In genomic region chr3:15630646-15631350, GRCh38 we compare ENCODE assay signal across 2 cellular contexts.
TF ChIP-seq lines count a peak whose summit lies in the region.

No MANE protein-coding gene starts in this region.

TF ChIP-seq in K562, 482 proteins besides CTCF, POLR2A, EP300 and RAD21 (continues in another document):
- no peak for TF ChIP-seq ZBTB11 (CRISPR knock-in tag; IDR thresholded peaks at IDR 0.05)
- TF ChIP-seq YY1 (IDR thresholded peaks at IDR 0.05; ENCODE audit: borderline replicate concordance in 1 of 3, control insufficient read depth in 1 of 3, extremely low read depth in 1 of 3, insufficient read depth in 3 of 3, insufficient read length in 1 of 3, insufficient replicate concordance in 2 of 3, low read depth in 1 of 3, low read length in 2 of 3), result no peak
- TF ChIP-seq ZBED1 (IDR thresholded peaks at IDR 0.05), result no peak
- no peak for TF ChIP-seq ASH1L (IDR thresholded peaks at IDR 0.05; ENCODE audit: borderline replicate concordance, low read depth, partially characterized antibody)
- no peak for TF ChIP-seq ZNF407 (IDR thresholded peaks at IDR 0.05; ENCODE audit: low read depth)

TF ChIP-seq in liver, 16 proteins besides CTCF, POLR2A, EP300 and RAD21 (continued from another document):
- no peak for TF ChIP-seq FOXA1 (IDR thresholded peaks at IDR 0.05)
- TF ChIP-seq NR2F2 (IDR thresholded peaks at IDR 0.05), result no peak
- no peak for TF ChIP-seq YY1 (IDR thresholded peaks at IDR 0.05)
- no peak for TF ChIP-seq REST (IDR thresholded peaks at IDR 0.05)
